1 cellular context compared by ENCODE assay signal in the genomic region with DNA sequence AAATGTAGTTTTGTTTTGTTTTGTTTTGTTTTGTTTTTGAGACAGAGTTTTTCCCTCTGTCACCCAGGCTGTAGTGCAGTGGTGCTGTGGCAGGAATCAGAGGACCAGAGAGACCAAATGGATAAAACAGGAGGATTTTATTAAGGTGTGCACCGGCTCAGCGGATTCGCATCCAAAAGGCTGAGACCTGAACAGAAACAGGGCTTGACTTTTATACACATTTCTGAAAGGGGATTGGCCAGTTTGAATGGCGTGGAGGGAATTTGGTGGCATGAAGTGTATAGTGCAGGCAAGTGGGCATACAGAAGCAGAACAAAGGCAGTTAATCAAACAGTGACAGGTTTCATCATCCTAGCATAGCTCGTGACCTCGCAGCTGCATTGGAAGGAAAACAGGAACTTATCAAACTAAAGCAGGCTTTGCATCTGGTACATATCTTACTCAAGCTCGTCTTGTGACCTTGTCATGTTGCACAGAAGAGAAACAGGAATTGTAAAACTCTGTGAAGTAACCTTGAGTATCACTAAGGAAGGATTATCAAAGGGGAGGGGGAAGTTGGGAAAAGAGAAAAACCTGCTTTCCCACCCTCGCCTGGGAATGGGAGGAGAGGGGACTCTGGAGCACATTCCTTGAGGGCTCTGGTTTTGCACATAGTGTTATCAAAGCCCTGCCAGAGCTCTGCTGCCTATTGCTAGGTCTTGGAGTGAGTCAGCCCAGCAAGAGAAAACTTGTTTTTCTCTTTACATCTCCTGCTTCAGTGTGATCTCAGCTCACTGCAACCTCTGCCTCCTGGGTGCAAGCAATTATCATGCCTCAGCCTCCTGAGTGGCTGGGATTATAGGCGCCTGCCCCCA.
A peak's percentile ranks its signal among the peaks of the same experiment; 100 is the strongest.
TF ChIP-seq lines count a peak whose summit lies in the region.

No MANE protein-coding gene starts in this region.

TF ChIP-seq in K562, 482 proteins besides CTCF, POLR2A, EP300 and RAD21 (continued from another document and continues in another):
- TF ChIP-seq THAP12 (CRISPR knock-in tag; IDR thresholded peaks at IDR 0.05) (no peak), TAL1 (IDR thresholded peaks at IDR 0.05) (peak; percentile 97), ZNF197 (CRISPR knock-in tag; IDR thresholded peaks at IDR 0.05; ENCODE audit: low read depth) (peak; percentile 92), ZNF518B (CRISPR knock-in tag; IDR thresholded peaks at IDR 0.05) (no peak), TAF9B (IDR thresholded peaks at IDR 0.05; ENCODE audit: partially characterized antibody) (peak; percentile 95), ESRRA (IDR thresholded peaks at IDR 0.05; ENCODE audit: borderline replicate concordance, low read depth) (peak; percentile 95), DEAF1 (CRISPR knock-in tag; IDR thresholded peaks at IDR 0.05) (no peak), NR3C1 (CRISPR knock-in tag; IDR thresholded peaks at IDR 0.05) (no peak), TEAD1 (CRISPR knock-in tag; IDR thresholded peaks at IDR 0.05) (peak; percentile 89 to 90), BRD4 (IDR thresholded peaks at IDR 0.05) (peak; percentile 32; the same call in 1 of the 2 replicates), ZNF639 (CRISPR knock-in tag; conservative IDR thresholded peaks at IDR 0.05 in 1 of 2, IDR thresholded peaks at IDR 0.05 in 1 of 2) (peak in 1 of 2 experiments; percentile 83; a peak in 2 of 4 replicates), HNRNPH1 (optimal IDR thresholded peaks at IDR 0.05; ENCODE audit: low read depth, low read length) (no peak), ARHGAP35 (IDR thresholded peaks at IDR 0.05; ENCODE audit: partially characterized antibody) (no peak), CC2D1A (IDR thresholded peaks at IDR 0.05) (peak; percentile 84), POLR3A (IDR thresholded peaks at IDR 0.05; ENCODE audit: borderline replicate concordance, extremely low read depth, insufficient read depth, insufficient read length) (no peak), SLC30A9 (CRISPR knock-in tag; IDR thresholded peaks at IDR 0.05) (no peak), PHF21A (IDR thresholded peaks at IDR 0.05; ENCODE audit: borderline replicate concordance, low read depth) (no peak), CLOCK (CRISPR knock-in tag; IDR thresholded peaks at IDR 0.05; ENCODE audit: borderline replicate concordance) (0 out of 2 replicates have a peak, but pooled peaks have one; percentile 60), SAFB (IDR thresholded peaks at IDR 0.05; ENCODE audit: borderline replicate concordance, low read depth, low read length) (no peak), DNMT1 (IDR thresholded peaks at IDR 0.05) (0 out of 2 replicates have a peak, but pooled peaks have one; percentile 23), CXXC5 (CRISPR knock-in tag; IDR thresholded peaks at IDR 0.05) (peak; percentile 92), RCOR1 (IDR thresholded peaks at IDR 0.05; ENCODE audit: borderline replicate concordance in 1 of 2, low read depth in 2 of 2, low read length in 2 of 2) (peak; percentile 27 to 73), IRF2 (CRISPR knock-in tag; IDR thresholded peaks at IDR 0.05) (no peak), CREB1 (IDR thresholded peaks at IDR 0.05) (no peak), CREB1 (CRISPR knock-in tag; IDR thresholded peaks at IDR 0.05) (no peak), ZNF253 (CRISPR knock-in tag; conservative IDR thresholded peaks at IDR 0.05) (no peak), SRF (CRISPR knock-in tag; IDR thresholded peaks at IDR 0.05) (no peak), ZNF778 (CRISPR knock-in tag; IDR thresholded peaks at IDR 0.05) (no peak), GTF2A2 (tag; IDR thresholded peaks at IDR 0.05) (no peak), BRD9 (IDR thresholded peaks at IDR 0.05; ENCODE audit: low read depth, partially characterized antibody) (peak; percentile 79), MNT (conservative IDR thresholded peaks at IDR 0.05) (peak; percentile 43 to 80; a peak in 2 of 4 replicates), PTTG1 (tag; IDR thresholded peaks at IDR 0.05; ENCODE audit: low read depth) (peak; percentile 76), ZEB2 (IDR thresholded peaks at IDR 0.05) (peak; percentile 72), NBN (IDR thresholded peaks at IDR 0.05; ENCODE audit: low read depth) (peak; percentile 93)
- TF ChIP-seq, protein P1, sequence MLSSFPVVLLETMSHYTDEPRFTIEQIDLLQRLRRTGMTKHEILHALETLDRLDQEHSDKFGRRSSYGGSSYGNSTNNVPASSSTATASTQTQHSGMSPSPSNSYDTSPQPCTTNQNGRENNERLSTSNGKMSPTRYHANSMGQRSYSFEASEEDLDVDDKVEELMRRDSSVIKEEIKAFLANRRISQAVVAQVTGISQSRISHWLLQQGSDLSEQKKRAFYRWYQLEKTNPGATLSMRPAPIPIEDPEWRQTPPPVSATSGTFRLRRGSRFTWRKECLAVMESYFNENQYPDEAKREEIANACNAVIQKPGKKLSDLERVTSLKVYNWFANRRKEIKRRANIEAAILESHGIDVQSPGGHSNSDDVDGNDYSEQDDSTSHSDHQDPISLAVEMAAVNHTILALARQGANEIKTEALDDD (IDR thresholded peaks at IDR 0.05), result no peak
- TF ChIP-seq, protein P2, sequence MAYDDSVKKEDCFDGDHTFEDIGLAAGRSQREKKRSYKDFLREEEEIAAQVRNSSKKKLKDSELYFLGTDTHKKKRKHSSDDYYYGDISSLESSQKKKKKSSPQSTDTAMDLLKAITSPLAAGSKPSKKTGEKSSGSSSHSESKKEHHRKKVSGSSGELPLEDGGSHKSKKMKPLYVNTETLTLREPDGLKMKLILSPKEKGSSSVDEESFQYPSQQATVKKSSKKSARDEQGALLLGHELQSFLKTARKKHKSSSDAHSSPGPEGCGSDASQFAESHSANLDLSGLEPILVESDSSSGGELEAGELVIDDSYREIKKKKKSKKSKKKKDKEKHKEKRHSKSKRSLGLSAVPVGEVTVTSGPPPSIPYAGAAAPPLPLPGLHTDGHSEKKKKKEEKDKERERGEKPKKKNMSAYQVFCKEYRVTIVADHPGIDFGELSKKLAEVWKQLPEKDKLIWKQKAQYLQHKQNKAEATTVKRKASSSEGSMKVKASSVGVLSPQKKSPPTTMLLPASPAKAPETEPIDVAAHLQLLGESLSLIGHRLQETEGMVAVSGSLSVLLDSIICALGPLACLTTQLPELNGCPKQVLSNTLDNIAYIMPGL (CRISPR knock-in tag; IDR thresholded peaks at IDR 0.05), result no peak
- TF ChIP-seq, protein P3, sequence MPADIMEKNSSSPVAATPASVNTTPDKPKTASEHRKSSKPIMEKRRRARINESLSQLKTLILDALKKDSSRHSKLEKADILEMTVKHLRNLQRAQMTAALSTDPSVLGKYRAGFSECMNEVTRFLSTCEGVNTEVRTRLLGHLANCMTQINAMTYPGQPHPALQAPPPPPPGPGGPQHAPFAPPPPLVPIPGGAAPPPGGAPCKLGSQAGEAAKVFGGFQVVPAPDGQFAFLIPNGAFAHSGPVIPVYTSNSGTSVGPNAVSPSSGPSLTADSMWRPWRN (IDR thresholded peaks at IDR 0.05; ENCODE audit: low read depth), result peak; percentile 73
- TF ChIP-seq, protein P4, sequence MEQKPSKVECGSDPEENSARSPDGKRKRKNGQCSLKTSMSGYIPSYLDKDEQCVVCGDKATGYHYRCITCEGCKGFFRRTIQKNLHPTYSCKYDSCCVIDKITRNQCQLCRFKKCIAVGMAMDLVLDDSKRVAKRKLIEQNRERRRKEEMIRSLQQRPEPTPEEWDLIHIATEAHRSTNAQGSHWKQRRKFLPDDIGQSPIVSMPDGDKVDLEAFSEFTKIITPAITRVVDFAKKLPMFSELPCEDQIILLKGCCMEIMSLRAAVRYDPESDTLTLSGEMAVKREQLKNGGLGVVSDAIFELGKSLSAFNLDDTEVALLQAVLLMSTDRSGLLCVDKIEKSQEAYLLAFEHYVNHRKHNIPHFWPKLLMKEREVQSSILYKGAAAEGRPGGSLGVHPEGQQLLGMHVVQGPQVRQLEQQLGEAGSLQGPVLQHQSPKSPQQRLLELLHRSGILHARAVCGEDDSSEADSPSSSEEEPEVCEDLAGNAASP (IDR thresholded peaks at IDR 0.05), result no peak
